28 cellular contexts compared by ENCODE assay signal in genomic region chr1:229334269-229334668, GRCh38.
"Had no signal": no experiment of that assay in that cellular context is flagged by ENCODE, and none has a peak within 500 bp of the region (broad histone marks: within the 10 kb centered on the region; RNA-seq: fewer than 3 reads in every experiment).

No MANE protein-coding gene starts in this region.

- H3K27ac ChIP-seq: neural progenitor cell, ovary, parathyroid adenoma, psoas muscle, skin epidermis, spleen, suprapubic skin, testis, tibial artery, transverse colon, upper lobe of right lung, uterus had no signal

- H3K4me2 ChIP-seq: neural progenitor cell, smooth muscle cell had no signal

- H3K9me3 ChIP-seq: ovary, testis, upper lobe of right lung, uterus had no signal

- H2AFZ ChIP-seq: neural progenitor cell, parathyroid adenoma had no signal

- DNase-seq: natural killer cell; occipital lobe; ovary; posterior cingulate gyrus; psoas muscle; right cardiac atrium; spleen; stimulated activated CD4-positive, alpha-beta T cell treated with anti-CD3 and anti-CD28 coated beads, Interleukin-12 subunit alpha, Interleukin-12 subunit beta, amount 100 ng/mL, for 4 hours; stimulated activated CD4-positive, alpha-beta T cell treated with anti-CD3 and anti-CD28 coated beads, Interleukin-1b, Interleukin-23, amount 100 ng/mL, for 48 hours; stimulated activated CD4-positive, alpha-beta T cell treated with anti-CD3 and anti-CD28 coated beads, Interleukin-4, amount 100 ng/mL, for 1 hour; stimulated activated CD4-positive, alpha-beta T cell treated with anti-CD3 and anti-CD28 coated beads, Interleukin-4, amount 100 ng/mL, for 4 hours; stimulated activated CD8-positive, alpha-beta memory T cell treated with anti-CD3 and anti-CD28 coated beads, Interleukin-4, amount 100 ng/mL, for 48 hours; stimulated activated naive CD4-positive, alpha-beta T cell; stimulated activated naive CD8-positive, alpha-beta T cell treated with anti-CD3 and anti-CD28 coated beads, Interleukin-15, amount 100 ng/mL, for 72 hours; stimulated activated naive CD8-positive, alpha-beta T cell treated with anti-CD3 and anti-CD28 coated beads, Interleukin-15, Interleukin-2, amounts not matched to agents 100 U/mL and 50 U/mL, for 24 hours; substantia nigra; testis; tibial artery; transverse colon; upper lobe of right lung; uterus had no signal

- H3K36me3 ChIP-seq: neural progenitor cell, ovary, suprapubic skin, upper lobe of right lung, uterus had no signal

- H3K9ac ChIP-seq: neural progenitor cell, parathyroid adenoma had no signal

- ATAC-seq: natural killer cell; psoas muscle; right cardiac atrium; sciatic nerve; stimulated activated memory B cell treated with anti-CD40 and anti-IgM and Interleukin-4, amounts not matched to agents 10 μg/mL and 1 μg/mL and 100 μg/mL, for 72 hours; stimulated activated naive CD8-positive, alpha-beta T cell treated with anti-CD3 and anti-CD28 coated beads, Interleukin-15, amount 100 ng/mL, for 72 hours; stimulated activated naive CD8-positive, alpha-beta T cell treated with anti-CD3 and anti-CD28 coated beads, Interleukin-15, Interleukin-2, amounts not matched to agents 100 U/mL and 50 U/mL, for 24 hours; upper lobe of right lung had no signal

- H3K4me1 ChIP-seq: neural progenitor cell, parathyroid adenoma, testis, upper lobe of right lung, uterus had no signal

- H3K27me3 ChIP-seq: neural progenitor cell, ovary, spleen, suprapubic skin, testis, tibial artery, transverse colon, upper lobe of right lung, uterus had no signal

- H3K4me3 ChIP-seq: neural progenitor cell, ovary, psoas muscle, skin epidermis, smooth muscle cell, spleen, suprapubic skin, testis, tibial artery, transverse colon, upper lobe of right lung, uterus had no signal
